ENCODE assay signal across 8 cellular contexts in genomic region chr1:67053535-67053784, GRCh38. TPM values are rescaled to one million over a fixed set of nuclear protein-coding genes. Genes with fewer than 3 reads are reported as not detected.
DNase-seq lines count a peak whose midpoint lies in the region; ATAC-seq and TF ChIP-seq lines count a peak whose summit lies in the region.

No MANE protein-coding gene starts in this region.

- CTCF ChIA-PET in CD4-positive, alpha-beta memory T cell (lab: Charles Lee; ENCODE audit: partially characterized antibody), result interaction anchor here (1.4 to 1.6 kb wide), 3 partner anchors 58 to 96 kb away, joined by 4 to 6 read pairs (median 5); no protein-coding TSS in a partner anchor

- peak overlapping the region; percentile 91 for H3K27ac ChIP-seq in CD4-positive, alpha-beta memory T cell (ENCODE audit: low read depth, low read length)
- peak overlapping the region; percentile 59 for H3K27ac ChIP-seq in foreskin keratinocyte

- H3K27me3 ChIP-seq in CD4-positive, alpha-beta memory T cell (ENCODE audit: insufficient read depth, low read length), result no peaks in the 10 kb centered on the region
- no peaks in the 10 kb centered on the region for H3K27me3 ChIP-seq in foreskin keratinocyte
- H3K27me3 ChIP-seq in neuron (ENCODE audit: insufficient read depth, low read length), result no peaks in the 10 kb centered on the region

- peaks cover 25% of the 10 kb centered on the region for H3K4me1 ChIP-seq in CD4-positive, alpha-beta memory T cell (ENCODE audit: insufficient read depth, low read length)
- peaks cover 14% of the 10 kb centered on the region for H3K4me1 ChIP-seq in foreskin keratinocyte
- H3K4me1 ChIP-seq in neuron (ENCODE audit: insufficient read depth, low read length), result peaks cover 28% of the 10 kb centered on the region

- H3K4me3 ChIP-seq in CD4-positive, alpha-beta memory T cell (ENCODE audit: low read length in 2 of 2), result peak overlapping the region; percentile 73 to 88
- H3K4me3 ChIP-seq in neuron (ENCODE audit: low read length), result peak overlapping the region; percentile 89

- no peak for TF ChIP-seq CTCF in foreskin keratinocyte (conservative IDR thresholded peaks at IDR 0.05)

- POLR2A ChIA-PET in CD4-positive, alpha-beta memory T cell (lab: Charles Lee; ENCODE audit: partially characterized antibody), result interaction anchor here (0.6 to 2.9 kb wide), 23 partner anchors 8 to 631 kb away, joined by 3 to 22 read pairs (median 4); partner anchors contain the start of genes DNAI4, GADD45A, MIER1 and SERBP1

- H3K4me3 Mint-ChIP-seq in CD4-positive, alpha-beta memory T cell, result peak overlapping the region; percentile 93 to 96 (median 95)
- peak overlapping the region; percentile 86 for H3K4me3 Mint-ChIP-seq in activated T-helper 17 cell treated with anti-CD3 and anti-CD28 coated beads, Interleukin-2, amount 50 U/mL, for 72 hours

- DNase-seq in CD4-positive, alpha-beta memory T cell, result peak in 4 of 5 donors; percentile 41 to 57 (median 54)
- no peak for DNase-seq in foreskin keratinocyte
- DNase-seq in DMS79 treated with DMSO at 0.1 percent for 48 hours (lab: John Stamatoyannopoulos, UW), result no peak
- no peak for DNase-seq in amniotic stem cell (lab: John Stamatoyannopoulos, UW)

- peaks cover 11 to 32% of the 10 kb centered on the region in 2 donors for H3K36me3 Mint-ChIP-seq in CD4-positive, alpha-beta memory T cell
- H3K36me3 Mint-ChIP-seq in activated T-helper 17 cell treated with anti-CD3 and anti-CD28 coated beads, Interleukin-2, amount 50 U/mL, for 72 hours (ENCODE audit: low read depth), result peaks cover 44% of the 10 kb centered on the region

- intact Hi-C loops in CD4-positive, alpha-beta memory T cell (cut with micrococcal nuclease), result loop anchor here (1.0 to 5.0 kb wide), 6 partner anchors 56 to 377 kb away; partner anchors contain the start of genes DNAI4, MIER1 and SERBP1

- no peaks in the 10 kb centered on the region for H3K9me3 Mint-ChIP-seq in CD4-positive, alpha-beta memory T cell
- H3K9me3 Mint-ChIP-seq in activated T-helper 17 cell treated with anti-CD3 and anti-CD28 coated beads, Interleukin-2, amount 50 U/mL, for 72 hours, result no peaks in the 10 kb centered on the region

- peak overlapping the region in 6 of 7 donors; percentile 66 to 98 (median 97) for H3K27ac Mint-ChIP-seq in CD4-positive, alpha-beta memory T cell
- peak overlapping the region; percentile 82 for H3K27ac Mint-ChIP-seq in activated T-helper 17 cell treated with anti-CD3 and anti-CD28 coated beads, Interleukin-2, amount 50 U/mL, for 72 hours

- peaks cover 7% of the 10 kb centered on the region for H3K36me3 ChIP-seq in CD4-positive, alpha-beta memory T cell (ENCODE audit: insufficient read depth, low read length)
- peaks cover 22% of the 10 kb centered on the region for H3K36me3 ChIP-seq in neuron (ENCODE audit: insufficient read depth, low read length)

- H2AFZ ChIP-seq in neuron (ENCODE audit: low read depth, low read length), result peak overlapping the region; percentile 95

- no peaks in the 10 kb centered on the region for H3K9me3 ChIP-seq in CD4-positive, alpha-beta memory T cell (ENCODE audit: control insufficient read depth in 1 of 2, low read length in 2 of 2)
- H3K9me3 ChIP-seq in neuron (ENCODE audit: low read length), result no peaks in the 10 kb centered on the region

- peaks cover 21 to 38% (median 28%) of the 10 kb centered on the region in 4 donors for H3K4me1 Mint-ChIP-seq in CD4-positive, alpha-beta memory T cell
- peaks cover 10% of the 10 kb centered on the region for H3K4me1 Mint-ChIP-seq in activated T-helper 17 cell treated with anti-CD3 and anti-CD28 coated beads, Interleukin-2, amount 50 U/mL, for 72 hours

- H3K27me3 Mint-ChIP-seq in CD4-positive, alpha-beta memory T cell, result no peaks in the 10 kb centered on the region
- H3K27me3 Mint-ChIP-seq in activated T-helper 17 cell treated with anti-CD3 and anti-CD28 coated beads, Interleukin-2, amount 50 U/mL, for 72 hours, result no peaks in the 10 kb centered on the region

- peak; percentile 40 for ATAC-seq in GM19452 (IDR thresholded peaks at IDR 0.05; ENCODE audit: unreplicated experiment)
- ATAC-seq in HG03460 (IDR thresholded peaks at IDR 0.05; ENCODE audit: unreplicated experiment), result peak; percentile 37
- ATAC-seq in activated T-helper 17 cell treated with anti-CD3 and anti-CD28 coated beads, Interleukin-2, amount 50 U/mL, for 72 hours (replicated peaks), result no peak
- peak; percentile 72 for ATAC-seq in foreskin keratinocyte

RNA-seq across cellular contexts. Expression of gene SLC35D1, which starts 0.5 kb away (rescaled TPM):
- total RNA-seq in CD4-positive, alpha-beta memory T cell, result 10 to 100 TPM; 16.9 to 17.7 TPM
- 1 to 10 TPM; 2.1 to 3.5 TPM for polyA plus RNA-seq in CD4-positive, alpha-beta memory T cell
- total RNA-seq in activated T-helper 17 cell treated with anti-CD3 and anti-CD28 coated beads, Interleukin-2, amount 50 U/mL, for 72 hours, result 10 to 100 TPM; 10.3 to 16.2 TPM
- 13.8 and 14.2 TPM in 2 replicates for total RNA-seq in foreskin keratinocyte
- polyA plus RNA-seq in foreskin keratinocyte, result 2.8 and 3.5 TPM in 2 replicates

Comparison
In these comparisons a context has a peak if more than half of its experiments do, and no peak if none do; other contexts are left out.
1. DNase-seq: peak in CD4-positive, alpha-beta memory T cell (4 of 5); none in foreskin keratinocyte (0 of 2), DMS79 treated with DMSO at 0.1 percent for 48 hours (single experiment) and amniotic stem cell (single experiment).